Comparison of ENCODE assay signal across 8 cellular contexts in genomic region chr6:158026054-158026900, GRCh38. TPM values are rescaled to one million over a fixed set of nuclear protein-coding genes. Genes with fewer than 3 reads are reported as not detected.
DNase-seq lines count a peak whose midpoint lies in the region; ATAC-seq and TF ChIP-seq lines count a peak whose summit lies in the region.

No MANE protein-coding gene starts in this region.

- in situ Hi-C loops in SK-MEL-5 (cut with HindIII; ENCODE audit: low pct_unique_long_range_greater_than_20kb, low sequenced_read_pairs), result no loop called here

- peaks cover 10% of the 10 kb centered on the region for H3K4me1 ChIP-seq in DOHH2 (ENCODE audit: control insufficient read depth, low read length)

- no peaks in the 10 kb centered on the region for H3F3A ChIP-seq in DOHH2 (ENCODE audit: control insufficient read depth, insufficient read depth)

- H3K4me3 Mint-ChIP-seq in activated naive CD4-positive, alpha-beta T cell treated with anti-CD3 and anti-CD28 coated beads, Interleukin-2, amount 10 ng/mL, durations not matched to agents 7 days and 5 days, result peak overlapping the region; percentile 71

- H4K20me1 ChIP-seq in DOHH2 (ENCODE audit: control insufficient read depth, insufficient read depth, low read depth, low read length), result no peaks in the 10 kb centered on the region

- H3K27ac Mint-ChIP-seq in activated naive CD4-positive, alpha-beta T cell treated with anti-CD3 and anti-CD28 coated beads, Interleukin-2, amount 10 ng/mL, durations not matched to agents 7 days and 5 days, result peak overlapping the region; percentile 98

- intact Hi-C loops in Right ventricle myocardium inferior (cut with DNase I) (loop anchor here (5.0 kb wide), 1 partner anchor 44 kb away; the partner anchor contains the start of gene SYNJ2), sciatic nerve (cut with DNase I) (no loop called here)

- peak; percentile 86 for ATAC-seq in GM21717 (IDR thresholded peaks at IDR 0.05; ENCODE audit: unreplicated experiment)
- ATAC-seq in Right ventricle myocardium inferior, result peak; percentile 73
- peak; percentile 89 for ATAC-seq in sciatic nerve

- H3K4me1 Mint-ChIP-seq in activated naive CD4-positive, alpha-beta T cell treated with anti-CD3 and anti-CD28 coated beads, Interleukin-2, amount 10 ng/mL, durations not matched to agents 7 days and 5 days, result peaks cover 53% of the 10 kb centered on the region

- H3K36me3 ChIP-seq in DOHH2 (ENCODE audit: control insufficient read depth, low read length), result no peaks in the 10 kb centered on the region

- no peaks in the 10 kb centered on the region for H3K9me2 ChIP-seq in DOHH2 (replicated peaks; ENCODE audit: control insufficient read depth, low read length)

- no peak for DNase-seq in Jurkat, Clone E6-1 (ENCODE audit: low read depth, low spot score)
- DNase-seq in SK-MEL-5 (ENCODE audit: low read depth, low spot score) (peak; percentile 14), Right ventricle myocardium inferior (ENCODE audit: missing footprints) (peak; percentile 89), sciatic nerve (ENCODE audit: low spot score) (peak; percentile 88), COLO829 (ENCODE audit: low spot score) (no peak)
- DNase-seq in activated naive CD4-positive, alpha-beta T cell treated with anti-CD3 and anti-CD28 coated beads, Interleukin-2, amount 10 ng/mL, durations not matched to agents 7 days and 5 days, result peak; percentile 87

- no peaks in the 10 kb centered on the region for H3K27me3 Mint-ChIP-seq in activated naive CD4-positive, alpha-beta T cell treated with anti-CD3 and anti-CD28 coated beads, Interleukin-2, amount 10 ng/mL, durations not matched to agents 7 days and 5 days

- no peaks in the 10 kb centered on the region for H3K9me3 Mint-ChIP-seq in activated naive CD4-positive, alpha-beta T cell treated with anti-CD3 and anti-CD28 coated beads, Interleukin-2, amount 10 ng/mL, durations not matched to agents 7 days and 5 days

- TF ChIP-seq CTCF in DOHH2 (IDR thresholded peaks at IDR 0.05; ENCODE audit: low read depth, low read length, poor library complexity, severe bottlenecking), result peak; percentile 99

- no peaks in the 10 kb centered on the region for H3K79me2 ChIP-seq in DOHH2 (ENCODE audit: control insufficient read depth, low read length)

- H3K36me3 Mint-ChIP-seq in activated naive CD4-positive, alpha-beta T cell treated with anti-CD3 and anti-CD28 coated beads, Interleukin-2, amount 10 ng/mL, durations not matched to agents 7 days and 5 days, result peaks cover 26% of the 10 kb centered on the region

- H3K27me3 ChIP-seq in DOHH2 (ENCODE audit: control insufficient read depth, low read length), result no peaks in the 10 kb centered on the region

- H3K9me3 ChIP-seq in DOHH2 (ENCODE audit: control insufficient read depth, insufficient read depth, low read length), result no peaks in the 10 kb centered on the region

- H3K4me3 ChIP-seq in DOHH2 (ENCODE audit: low read length), result peak overlapping the region; percentile 40
- H3K4me3 ChIP-seq in Jurkat, Clone E6-1 (ENCODE audit: low read length), result peak overlapping the region; percentile 58

- CTCF ChIA-PET in activated naive CD4-positive, alpha-beta T cell treated with anti-CD3 and anti-CD28 coated beads, Interleukin-2, amount 10 ng/mL, durations not matched to agents 7 days and 5 days (lab: Charles Lee), result interaction anchor here (0.5 to 4.0 kb wide), 31 partner anchors 9 to 281 kb away, joined by 3 to 37 read pairs (median 5); partner anchors contain the start of gene SYNJ2

- H3K27ac ChIP-seq in DOHH2 (ENCODE audit: low read depth, low read length), result no peak overlapping the region

- H3K4me2 ChIP-seq in DOHH2 (ENCODE audit: low read length), result peak overlapping the region; percentile 52

RNA-seq across cellular contexts. Expression of gene SYNJ2, which starts 44.6 kb away (rescaled TPM):
- 21.4 TPM for polyA plus RNA-seq in Jurkat, Clone E6-1 (2012; ENCODE audit: insufficient read depth, insufficient read length)
- total RNA-seq in SK-MEL-5 (2014; rRNA removed; shearing (Covaris generic)), result 3.9 TPM in 2 replicates
- polyA plus RNA-seq in SK-MEL-5 (2015; cell fraction: cytosol; rRNA removed), result 6.8 and 7.1 TPM in 2 replicates
- polyA plus RNA-seq in SK-MEL-5 (2015; cell fraction: nucleus; rRNA removed), result 7.3 and 7.4 TPM in 2 replicates
- total RNA-seq in Right ventricle myocardium inferior (15.0 TPM), sciatic nerve (22.5 TPM)

Comparison
In these comparisons a context has a peak if more than half of its experiments do, and no peak if none do; other contexts are left out.
1. DNase-seq: peak in SK-MEL-5 (single experiment), activated naive CD4-positive, alpha-beta T cell treated with anti-CD3 and anti-CD28 coated beads, Interleukin-2, amount 10 ng/mL, durations not matched to agents 7 days and 5 days (single experiment), Right ventricle myocardium inferior (single experiment) and sciatic nerve (single experiment); none in Jurkat, Clone E6-1 (single experiment) and COLO829 (single experiment).
2. Peak in every context shown above with its lines, with median percentiles within 50 percentile points of each other: ATAC-seq.